Comparison of ENCODE assay signal across 1 cellular context in genomic region chr3:172101107-172101506, GRCh38.
TF ChIP-seq lines count a peak whose summit lies in the region.

No MANE protein-coding gene starts in this region.

TF ChIP-seq in HepG2, 621 proteins besides CTCF, POLR2A, EP300 and RAD21 (continued from another document and continues in another):
- TF ChIP-seq, protein P1, sequence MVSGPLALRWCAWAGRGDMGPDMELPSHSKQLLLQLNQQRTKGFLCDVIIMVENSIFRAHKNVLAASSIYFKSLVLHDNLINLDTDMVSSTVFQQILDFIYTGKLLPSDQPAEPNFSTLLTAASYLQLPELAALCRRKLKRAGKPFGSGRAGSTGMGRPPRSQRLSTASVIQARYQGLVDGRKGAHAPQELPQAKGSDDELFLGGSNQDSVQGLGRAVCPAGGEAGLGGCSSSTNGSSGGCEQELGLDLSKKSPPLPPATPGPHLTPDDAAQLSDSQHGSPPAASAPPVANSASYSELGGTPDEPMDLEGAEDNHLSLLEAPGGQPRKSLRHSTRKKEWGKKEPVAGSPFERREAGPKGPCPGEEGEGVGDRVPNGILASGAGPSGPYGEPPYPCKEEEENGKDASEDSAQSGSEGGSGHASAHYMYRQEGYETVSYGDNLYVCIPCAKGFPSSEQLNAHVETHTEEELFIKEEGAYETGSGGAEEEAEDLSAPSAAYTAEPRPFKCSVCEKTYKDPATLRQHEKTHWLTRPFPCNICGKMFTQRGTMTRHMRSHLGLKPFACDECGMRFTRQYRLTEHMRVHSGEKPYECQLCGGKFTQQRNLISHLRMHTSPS (CRISPR knock-in tag; IDR thresholded peaks at IDR 0.05; ENCODE audit: low read depth) = no peak
- TF ChIP-seq ZNF780A (CRISPR knock-in tag; IDR thresholded peaks at IDR 0.05) (no peak), ZNF33A (CRISPR knock-in tag; IDR thresholded peaks at IDR 0.05; ENCODE audit: borderline replicate concordance) (no peak), ZNF567 (CRISPR knock-in tag; IDR thresholded peaks at IDR 0.05; ENCODE audit: borderline replicate concordance) (no peak), MTF1 (CRISPR knock-in tag; IDR thresholded peaks at IDR 0.05) (no peak), NR1H2 (CRISPR knock-in tag; IDR thresholded peaks at IDR 0.05; ENCODE audit: borderline replicate concordance, low read depth) (no peak), NCOA2 (CRISPR knock-in tag; IDR thresholded peaks at IDR 0.05) (peak; percentile 97), U2AF1 (optimal IDR thresholded peaks at IDR 0.05; ENCODE audit: low read depth, low read length) (no peak), PLRG1 (conservative IDR thresholded peaks at IDR 0.05) (no peak), SIN3B (IDR thresholded peaks at IDR 0.05; ENCODE audit: low read length) (no peak), ZNF574 (CRISPR knock-in tag; IDR thresholded peaks at IDR 0.05) (no peak), MYC (CRISPR knock-in tag; IDR thresholded peaks at IDR 0.05; ENCODE audit: borderline replicate concordance) (no peak), ZNF383 (CRISPR knock-in tag; IDR thresholded peaks at IDR 0.05; ENCODE audit: borderline replicate concordance) (no peak), CSRNP1 (CRISPR knock-in tag; IDR thresholded peaks at IDR 0.05) (no peak), ZSCAN12 (CRISPR knock-in tag; IDR thresholded peaks at IDR 0.05) (no peak), ZNF790 (CRISPR knock-in tag; IDR thresholded peaks at IDR 0.05; ENCODE audit: borderline replicate concordance) (no peak), ATRX (CRISPR knock-in tag; IDR thresholded peaks at IDR 0.05; ENCODE audit: borderline replicate concordance) (no peak), CEBPG (CRISPR knock-in tag; IDR thresholded peaks at IDR 0.05) (peak; percentile 91), NBN (conservative IDR thresholded peaks at IDR 0.05) (no peak), PRDM15 (CRISPR knock-in tag; IDR thresholded peaks at IDR 0.05) (no peak), RFX1 (IDR thresholded peaks at IDR 0.05) (no peak), ZFP36L2 (CRISPR knock-in tag; IDR thresholded peaks at IDR 0.05) (no peak), ZNF354B (CRISPR knock-in tag; IDR thresholded peaks at IDR 0.05) (no peak), ZNF382 (CRISPR knock-in tag; IDR thresholded peaks at IDR 0.05; ENCODE audit: borderline replicate concordance) (no peak), FOXC1 (CRISPR knock-in tag; IDR thresholded peaks at IDR 0.05; ENCODE audit: borderline replicate concordance) (no peak), ZBTB21 (CRISPR knock-in tag; IDR thresholded peaks at IDR 0.05) (peak; percentile 69; the same call in 1 of the 2 replicates), JUN (CRISPR knock-in tag; IDR thresholded peaks at IDR 0.05) (no peak; the same call in 1 of the 2 replicates), SUZ12 (IDR thresholded peaks at IDR 0.05; ENCODE audit: low read depth, low read length) (no peak), SNAI1 (CRISPR knock-in tag; IDR thresholded peaks at IDR 0.05; ENCODE audit: borderline replicate concordance) (no peak), SKIL (CRISPR knock-in tag; IDR thresholded peaks at IDR 0.05; ENCODE audit: borderline replicate concordance) (no peak), ZSCAN29 (CRISPR knock-in tag; conservative IDR thresholded peaks at IDR 0.05) (no peak), MNT (IDR thresholded peaks at IDR 0.05) (no peak), NCOA1 (CRISPR knock-in tag; IDR thresholded peaks at IDR 0.05) (no peak), CCDC6 (CRISPR knock-in tag; IDR thresholded peaks at IDR 0.05) (no peak; the same call in 1 of the 2 replicates)
- TF ChIP-seq, protein P2, sequence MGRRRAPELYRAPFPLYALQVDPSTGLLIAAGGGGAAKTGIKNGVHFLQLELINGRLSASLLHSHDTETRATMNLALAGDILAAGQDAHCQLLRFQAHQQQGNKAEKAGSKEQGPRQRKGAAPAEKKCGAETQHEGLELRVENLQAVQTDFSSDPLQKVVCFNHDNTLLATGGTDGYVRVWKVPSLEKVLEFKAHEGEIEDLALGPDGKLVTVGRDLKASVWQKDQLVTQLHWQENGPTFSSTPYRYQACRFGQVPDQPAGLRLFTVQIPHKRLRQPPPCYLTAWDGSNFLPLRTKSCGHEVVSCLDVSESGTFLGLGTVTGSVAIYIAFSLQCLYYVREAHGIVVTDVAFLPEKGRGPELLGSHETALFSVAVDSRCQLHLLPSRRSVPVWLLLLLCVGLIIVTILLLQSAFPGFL (CRISPR knock-in tag; IDR thresholded peaks at IDR 0.05) = no peak
- TF ChIP-seq, protein P3, sequence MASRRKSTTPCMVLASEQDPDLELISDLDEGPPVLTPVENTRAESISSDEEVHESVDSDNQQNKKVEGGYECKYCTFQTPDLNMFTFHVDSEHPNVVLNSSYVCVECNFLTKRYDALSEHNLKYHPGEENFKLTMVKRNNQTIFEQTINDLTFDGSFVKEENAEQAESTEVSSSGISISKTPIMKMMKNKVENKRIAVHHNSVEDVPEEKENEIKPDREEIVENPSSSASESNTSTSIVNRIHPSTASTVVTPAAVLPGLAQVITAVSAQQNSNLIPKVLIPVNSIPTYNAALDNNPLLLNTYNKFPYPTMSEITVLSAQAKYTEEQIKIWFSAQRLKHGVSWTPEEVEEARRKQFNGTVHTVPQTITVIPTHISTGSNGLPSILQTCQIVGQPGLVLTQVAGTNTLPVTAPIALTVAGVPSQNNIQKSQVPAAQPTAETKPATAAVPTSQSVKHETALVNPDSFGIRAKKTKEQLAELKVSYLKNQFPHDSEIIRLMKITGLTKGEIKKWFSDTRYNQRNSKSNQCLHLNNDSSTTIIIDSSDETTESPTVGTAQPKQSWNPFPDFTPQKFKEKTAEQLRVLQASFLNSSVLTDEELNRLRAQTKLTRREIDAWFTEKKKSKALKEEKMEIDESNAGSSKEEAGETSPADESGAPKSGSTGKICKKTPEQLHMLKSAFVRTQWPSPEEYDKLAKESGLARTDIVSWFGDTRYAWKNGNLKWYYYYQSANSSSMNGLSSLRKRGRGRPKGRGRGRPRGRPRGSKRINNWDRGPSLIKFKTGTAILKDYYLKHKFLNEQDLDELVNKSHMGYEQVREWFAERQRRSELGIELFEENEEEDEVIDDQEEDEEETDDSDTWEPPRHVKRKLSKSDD (CRISPR knock-in tag; IDR thresholded peaks at IDR 0.05; ENCODE audit: low read depth) = no peak
- TF ChIP-seq, protein P4, sequence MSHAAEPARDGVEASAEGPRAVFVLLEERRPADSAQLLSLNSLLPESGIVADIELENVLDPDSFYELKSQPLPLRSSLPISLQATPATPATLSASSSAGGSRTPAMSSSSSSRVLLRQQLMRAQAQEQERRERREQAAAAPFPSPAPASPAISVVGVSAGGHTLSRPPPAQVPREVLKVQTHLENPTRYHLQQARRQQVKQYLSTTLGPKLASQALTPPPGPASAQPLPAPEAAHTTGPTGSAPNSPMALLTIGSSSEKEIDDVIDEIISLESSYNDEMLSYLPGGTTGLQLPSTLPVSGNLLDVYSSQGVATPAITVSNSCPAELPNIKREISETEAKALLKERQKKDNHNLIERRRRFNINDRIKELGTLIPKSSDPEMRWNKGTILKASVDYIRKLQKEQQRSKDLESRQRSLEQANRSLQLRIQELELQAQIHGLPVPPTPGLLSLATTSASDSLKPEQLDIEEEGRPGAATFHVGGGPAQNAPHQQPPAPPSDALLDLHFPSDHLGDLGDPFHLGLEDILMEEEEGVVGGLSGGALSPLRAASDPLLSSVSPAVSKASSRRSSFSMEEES (CRISPR knock-in tag; IDR thresholded peaks at IDR 0.05) = peak; percentile 57; the same call in 1 of the 2 replicates
- TF ChIP-seq, protein P5, sequence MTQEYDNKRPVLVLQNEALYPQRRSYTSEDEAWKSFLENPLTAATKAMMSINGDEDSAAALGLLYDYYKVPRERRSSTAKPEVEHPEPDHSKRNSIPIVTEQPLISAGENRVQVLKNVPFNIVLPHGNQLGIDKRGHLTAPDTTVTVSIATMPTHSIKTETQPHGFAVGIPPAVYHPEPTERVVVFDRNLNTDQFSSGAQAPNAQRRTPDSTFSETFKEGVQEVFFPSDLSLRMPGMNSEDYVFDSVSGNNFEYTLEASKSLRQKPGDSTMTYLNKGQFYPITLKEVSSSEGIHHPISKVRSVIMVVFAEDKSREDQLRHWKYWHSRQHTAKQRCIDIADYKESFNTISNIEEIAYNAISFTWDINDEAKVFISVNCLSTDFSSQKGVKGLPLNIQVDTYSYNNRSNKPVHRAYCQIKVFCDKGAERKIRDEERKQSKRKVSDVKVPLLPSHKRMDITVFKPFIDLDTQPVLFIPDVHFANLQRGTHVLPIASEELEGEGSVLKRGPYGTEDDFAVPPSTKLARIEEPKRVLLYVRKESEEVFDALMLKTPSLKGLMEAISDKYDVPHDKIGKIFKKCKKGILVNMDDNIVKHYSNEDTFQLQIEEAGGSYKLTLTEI (CRISPR knock-in tag; conservative IDR thresholded peaks at IDR 0.05) = no peak
